ENCODE assay signal across 27 cellular contexts in genomic region chr17:8831234-8831849, GRCh38. TPM values are rescaled to one million over a fixed set of nuclear protein-coding genes. Genes with fewer than 3 reads are reported as not detected.
"Had no signal": no experiment of that assay in that cellular context is flagged by ENCODE, and none has a peak within 500 bp of the region (broad histone marks: within the 10 kb centered on the region; RNA-seq: fewer than 3 reads in every experiment).

No MANE protein-coding gene starts in this region.

- H3K36me3 Mint-ChIP-seq: mesothelial cell of epicardium had no signal

- H3K27ac ChIP-seq: breast epithelium, left ventricle myocardium inferior, ovary, prostate gland had no signal

- ATAC-seq: activated T-helper 17 cell treated with anti-CD3 and anti-CD28 coated beads, Interleukin-2, amount 50 U/mL, for 72 hours; esophagus mucosa; naive thymus-derived CD8-positive, alpha-beta T cell; stimulated activated naive CD8-positive, alpha-beta T cell treated with anti-CD3 and anti-CD28 coated beads, Interleukin-15, Interleukin-2, amounts not matched to agents 100 U/mL and 50 U/mL, for 24 hours had no signal

- H3K4me3 Mint-ChIP-seq: activated CD4-positive, alpha-beta memory T cell treated with anti-CD3 and anti-CD28 coated beads, Interleukin-2, amount 10 ng/mL, durations not matched to agents 7 days and 5 days; activated naive CD8-positive, alpha-beta T cell treated with anti-CD3 and anti-CD28 coated beads, Interleukin-2, amount 10 ng/mL, durations not matched to agents 7 days and 5 days; activated T-cell treated with anti-CD3 and anti-CD28 coated beads, Interleukin-2, amount 50 U/mL, for 24 hours; activated T-helper 17 cell treated with anti-CD3 and anti-CD28 coated beads, Interleukin-2, amount 50 U/mL, for 72 hours; central memory CD8-positive, alpha-beta T cell; mesothelial cell of epicardium; naive thymus-derived CD8-positive, alpha-beta T cell; T-helper 1 cell treated with Interleukin-12 subunit alpha and Interleukin-12 subunit beta and Interleukin-4 antibody, amounts not matched to agents 30 μg/mL and 1 μg/mL, for 36 hours had no signal

- H3K27ac Mint-ChIP-seq: activated CD4-positive, alpha-beta memory T cell treated with anti-CD3 and anti-CD28 coated beads, Interleukin-2, amount 10 ng/mL, durations not matched to agents 7 days and 5 days; activated naive CD8-positive, alpha-beta T cell treated with anti-CD3 and anti-CD28 coated beads, Interleukin-2, amount 10 ng/mL, durations not matched to agents 7 days and 5 days; activated T-cell treated with anti-CD3 and anti-CD28 coated beads, Interleukin-2, amount 50 U/mL, for 24 hours; activated T-helper 17 cell treated with anti-CD3 and anti-CD28 coated beads, Interleukin-2, amount 50 U/mL, for 72 hours; mesothelial cell of epicardium; naive thymus-derived CD8-positive, alpha-beta T cell; T-helper 1 cell treated with Interleukin-12 subunit alpha and Interleukin-12 subunit beta and Interleukin-4 antibody, amounts not matched to agents 30 μg/mL and 1 μg/mL, for 36 hours had no signal

- H3K9me3 Mint-ChIP-seq: activated CD4-positive, alpha-beta memory T cell treated with anti-CD3 and anti-CD28 coated beads, Interleukin-2, amount 10 ng/mL, durations not matched to agents 7 days and 5 days; activated naive CD8-positive, alpha-beta T cell treated with anti-CD3 and anti-CD28 coated beads, Interleukin-2, amount 10 ng/mL, durations not matched to agents 7 days and 5 days; activated T-cell treated with anti-CD3 and anti-CD28 coated beads, Interleukin-2, amount 50 U/mL, for 24 hours; activated T-helper 17 cell treated with anti-CD3 and anti-CD28 coated beads, Interleukin-2, amount 50 U/mL, for 72 hours; central memory CD8-positive, alpha-beta T cell; mesothelial cell of epicardium; naive thymus-derived CD8-positive, alpha-beta T cell; T-helper 1 cell treated with Interleukin-12 subunit alpha and Interleukin-12 subunit beta and Interleukin-4 antibody, amounts not matched to agents 30 μg/mL and 1 μg/mL, for 36 hours had no signal

- H3K36me3 ChIP-seq: breast epithelium, ovary, prostate gland had no signal

- DNase-seq: activated CD4-positive, alpha-beta memory T cell treated with anti-CD3 and anti-CD28 coated beads, Interleukin-2, amount 10 ng/mL, durations not matched to agents 7 days and 5 days; activated CD4-positive, alpha-beta T cell treated with anti-CD3 and anti-CD28 coated beads for 48 hours; activated naive CD4-positive, alpha-beta T cell treated with Interleukin-2 at 50 U/mL for 16 hours; activated naive CD8-positive, alpha-beta T cell treated with anti-CD3 and anti-CD28 coated beads, Interleukin-2, amount 10 ng/mL, durations not matched to agents 7 days and 5 days; activated T-cell treated with anti-CD3 and anti-CD28 coated beads, Interleukin-2, amount 50 U/mL, for 24 hours; amniotic stem cell; effector memory CD4-positive, alpha-beta T cell; glutamatergic neuron; hippocampal formation; left ventricle myocardium inferior; naive thymus-derived CD8-positive, alpha-beta T cell; ovary; stimulated activated CD4-positive, alpha-beta T cell treated with anti-CD3 and anti-CD28 coated beads, Interleukin-12 subunit alpha, Interleukin-12 subunit beta, amount 100 ng/mL, for 4 hours; stimulated activated CD4-positive, alpha-beta T cell treated with anti-CD3 and anti-CD28 coated beads, Interleukin-4, amount 100 ng/mL, for 4 hours; stimulated activated naive CD8-positive, alpha-beta T cell treated with anti-CD3 and anti-CD28 coated beads, Interleukin-15, Interleukin-2, amounts not matched to agents 100 U/mL and 50 U/mL, for 24 hours; T1000 had no signal

- H3K4me3 ChIP-seq: breast epithelium, left ventricle myocardium inferior, ovary, prostate gland had no signal

- H3K9me3 ChIP-seq: left ventricle myocardium inferior, ovary, prostate gland had no signal

- H3K4me1 Mint-ChIP-seq: activated CD4-positive, alpha-beta memory T cell treated with anti-CD3 and anti-CD28 coated beads, Interleukin-2, amount 10 ng/mL, durations not matched to agents 7 days and 5 days; activated T-helper 17 cell treated with anti-CD3 and anti-CD28 coated beads, Interleukin-2, amount 50 U/mL, for 72 hours; central memory CD8-positive, alpha-beta T cell had no signal

- H3K27me3 ChIP-seq: ovary had no signal

- H3K27me3 Mint-ChIP-seq: activated CD4-positive, alpha-beta memory T cell treated with anti-CD3 and anti-CD28 coated beads, Interleukin-2, amount 10 ng/mL, durations not matched to agents 7 days and 5 days; activated naive CD8-positive, alpha-beta T cell treated with anti-CD3 and anti-CD28 coated beads, Interleukin-2, amount 10 ng/mL, durations not matched to agents 7 days and 5 days; activated T-cell treated with anti-CD3 and anti-CD28 coated beads, Interleukin-2, amount 50 U/mL, for 24 hours; activated T-helper 17 cell treated with anti-CD3 and anti-CD28 coated beads, Interleukin-2, amount 50 U/mL, for 72 hours; central memory CD8-positive, alpha-beta T cell; naive thymus-derived CD8-positive, alpha-beta T cell had no signal

- H3K4me1 ChIP-seq: breast epithelium, left ventricle myocardium inferior, prostate gland had no signal

RNA-seq across cellular contexts. Expression of gene MFSD6L, which starts 32.2 kb away (rescaled TPM):
- total RNA-seq: dermis microvascular lymphatic vessel endothelial cell, endothelial cell of umbilical vein, frontal cortex, left ventricle myocardium inferior, lung microvascular endothelial cell had no signal
- polyA plus RNA-seq: endothelial cell of umbilical vein; naive thymus-derived CD8-positive, alpha-beta T cell; ovary had no signal

RNA-seq across cellular contexts. Expression of gene PIK3R6, which starts 36.1 kb away (rescaled TPM):
- total RNA-seq: dermis microvascular lymphatic vessel endothelial cell, endothelial cell of umbilical vein, lung microvascular endothelial cell, mesothelial cell of epicardium had no signal
- polyA plus RNA-seq: endothelial cell of umbilical vein had no signal
